ENCODE assay signal across 14 cellular contexts in genomic region chr11:124277809-124278208, GRCh38. TPM values are rescaled to one million over a fixed set of nuclear protein-coding genes. Genes with fewer than 3 reads are reported as not detected.
DNase-seq lines count a peak whose midpoint lies in the region; ATAC-seq and TF ChIP-seq lines count a peak whose summit lies in the region.
"Had no signal": no experiment of that assay in that cellular context is flagged by ENCODE, and none has a peak within 500 bp of the region (broad histone marks: within the 10 kb centered on the region; RNA-seq: fewer than 3 reads in every experiment).

No MANE protein-coding gene starts in this region.

- POLR2A ChIA-PET in Caco-2 (lab: Charles Lee): no interaction called here

- H3K9me3 ChIP-seq in Caco-2 (no peaks in the 10 kb centered on the region), hepatocyte (ENCODE audit: low read depth) (no peaks in the 10 kb centered on the region), SJCRH30 (replicated peaks) (no peaks in the 10 kb centered on the region)

- 83% methylated on average over 3 of the region's 3 CpGs for WGBS in hepatocyte (ENCODE audit: low lambda C conversion rate, missing lambda C conversion rate)

- H3K27ac Mint-ChIP-seq in Caco-2 (ENCODE audit: unreplicated experiment): no peak overlapping the region
- H3K27ac Mint-ChIP-seq: activated naive CD4-positive, alpha-beta T cell treated with anti-CD3 and anti-CD28 coated beads, Interleukin-2, amount 50 U/mL, for 72 hours had no signal

- H3K4me1 ChIP-seq in Caco-2 (peaks cover 17% of the 10 kb centered on the region), hepatocyte (ENCODE audit: insufficient read depth) (peaks cover 5% of the 10 kb centered on the region), SJCRH30 (no peaks in the 10 kb centered on the region)

- H3K79me2 ChIP-seq in hepatocyte: no peaks in the 10 kb centered on the region

- no peaks in the 10 kb centered on the region for H3K27me3 ChIP-seq in Caco-2 (replicated peaks; ENCODE audit: control insufficient read depth, insufficient read depth, low read length)
- no peaks in the 10 kb centered on the region for H3K27me3 ChIP-seq in hepatocyte
- no peaks in the 10 kb centered on the region for H3K27me3 ChIP-seq in SJCRH30

- H3K27me3 Mint-ChIP-seq in Caco-2 (ENCODE audit: insufficient read depth, unreplicated experiment): no peaks in the 10 kb centered on the region

- no TSS peak for BruUV-seq in Caco-2 (replicated peaks; lab: Mats Ljungman, UMichigan)

- H4K20me1 ChIP-seq in hepatocyte (ENCODE audit: insufficient read depth, poor library complexity, severe bottlenecking): no peaks in the 10 kb centered on the region

- no peak for ATAC-seq in GM18907 (IDR thresholded peaks at IDR 0.05; ENCODE audit: unreplicated experiment)
- ATAC-seq: activated naive CD4-positive, alpha-beta T cell treated with anti-CD3 and anti-CD28 coated beads, Interleukin-2, amount 50 U/mL, for 72 hours had no signal

- H3K36me3 Mint-ChIP-seq in Caco-2 (ENCODE audit: insufficient read depth, unreplicated experiment): no peaks in the 10 kb centered on the region
- H3K36me3 Mint-ChIP-seq: activated naive CD4-positive, alpha-beta T cell treated with anti-CD3 and anti-CD28 coated beads, Interleukin-2, amount 50 U/mL, for 72 hours had no signal

- peaks cover 9% of the 10 kb centered on the region for H3K9me3 Mint-ChIP-seq in Caco-2 (ENCODE audit: unreplicated experiment)
- H3K9me3 Mint-ChIP-seq: activated naive CD4-positive, alpha-beta T cell treated with anti-CD3 and anti-CD28 coated beads, Interleukin-2, amount 50 U/mL, for 72 hours had no signal

- no peaks in the 10 kb centered on the region for H3K36me3 ChIP-seq in Caco-2 (ENCODE audit: control insufficient read depth, insufficient read depth, low read length)
- H3K36me3 ChIP-seq in hepatocyte (replicated peaks; ENCODE audit: insufficient read depth, low read depth): no peaks in the 10 kb centered on the region
- H3K36me3 ChIP-seq in SJCRH30: no peaks in the 10 kb centered on the region

- in situ Hi-C loops in SK-MEL-5 (cut with HindIII; ENCODE audit: low pct_unique_long_range_greater_than_20kb, low sequenced_read_pairs): no loop called here

- no peak overlapping the region for H2AFZ ChIP-seq in hepatocyte

- peaks cover 13% of the 10 kb centered on the region for H3K4me1 Mint-ChIP-seq in Caco-2 (ENCODE audit: low read depth, unreplicated experiment)

- no peak overlapping the region for H3K4me3 Mint-ChIP-seq in Caco-2 (ENCODE audit: unreplicated experiment)

- no peaks in the 10 kb centered on the region for H3K9me2 ChIP-seq in hepatocyte (replicated peaks; ENCODE audit: insufficient read depth)

- TF ChIP-seq CTCF in Caco-2 (IDR thresholded peaks at IDR 0.05; ENCODE audit: insufficient read depth in 1 of 2, low read depth in 1 of 2, low read length in 1 of 2, severe bottlenecking in 1 of 2, unreplicated experiment in 1 of 2): peak; percentile 46 to 54
- TF ChIP-seq CTCF in hepatocyte (IDR thresholded peaks at IDR 0.05; ENCODE audit: poor library complexity): peak; percentile 9

- H3K27ac ChIP-seq in hepatocyte: no peak overlapping the region
- no peak overlapping the region for H3K27ac ChIP-seq in SJCRH30

- no peak overlapping the region for H3K4me3 ChIP-seq in Caco-2 (ENCODE audit: low read depth, low read length)
- no peak overlapping the region for H3K4me3 ChIP-seq in hepatocyte
- no peak overlapping the region for H3K4me3 ChIP-seq in SJCRH30

- no peak overlapping the region for H3K4me2 ChIP-seq in hepatocyte

- CTCF ChIA-PET in Caco-2 (lab: Charles Lee): interaction anchor here (0.7 to 1.0 kb wide), 2 partner anchors 206 to 208 kb away, joined by 3 to 18 read pairs; no protein-coding TSS in a partner anchor

- no peak for DNase-seq in Caco-2
- peak; percentile 37 for DNase-seq in H4 (ENCODE audit: low spot score)
- DNase-seq in SK-MEL-5 (ENCODE audit: low read depth, low spot score): peak; percentile 29
- DNase-seq in hepatocyte (ENCODE audit: low spot score): no peak
- no peak for DNase-seq in activated CD8-positive, alpha-beta memory T cell treated with anti-CD3 and anti-CD28 coated beads, Interleukin-2, amount 50 U/mL, for 4 hours
- DNase-seq in mucosa of gallbladder (ENCODE audit: low spot score): no peak
- no peak for DNase-seq in SJCRH30
- DNase-seq: C1 segment of cervical spinal cord; stimulated activated CD4-positive, alpha-beta T cell treated with anti-CD3 and anti-CD28 coated beads, Interleukin-4, amount 100 ng/mL, for 24 hours had no signal

- intact Hi-C loops in Caco-2 (cut with micrococcal nuclease; ENCODE audit: unreplicated experiment): loop anchor here (1.0 kb wide), 2 partner anchors 170 to 207 kb away; no protein-coding TSS in a partner anchor

RNA-seq across cellular contexts. Expression of gene OR8G5, which starts 21.6 kb away (rescaled TPM):
- total RNA-seq in Caco-2 (2022) (not detected in 2 replicates), hepatocyte (not detected in 2 replicates), mucosa of gallbladder (not detected)
- total RNA-seq in H4 (2014; rRNA removed; shearing (Covaris generic)): not detected in 2 replicates
- total RNA-seq in SK-MEL-5 (2014; rRNA removed; shearing (Covaris generic)): not detected in 2 replicates
- not detected in 2 replicates for polyA plus RNA-seq in SK-MEL-5 (2015; cell fraction: cytosol; rRNA removed)
- polyA plus RNA-seq in SK-MEL-5 (2015; cell fraction: nucleus; rRNA removed): not detected in 2 replicates
- polyA plus RNA-seq in hepatocyte: not detected in 2 replicates
- total RNA-seq in SJCRH30 (2014; rRNA removed; shearing (Covaris generic)): not detected in 2 replicates
- total RNA-seq: activated CD8-positive, alpha-beta memory T cell treated with anti-CD3 and anti-CD28 coated beads for 36 hours; activated naive CD4-positive, alpha-beta T cell treated with anti-CD3 and anti-CD28 coated beads, Interleukin-2, amount 50 U/mL, for 72 hours; fibroblast of lung had no signal
- polyA plus RNA-seq: fibroblast of lung had no signal

RNA-seq across cellular contexts. Expression of gene OR8D1, which starts 35.9 kb away (rescaled TPM):
- total RNA-seq in Caco-2 (2022) (not detected in 2 replicates), hepatocyte (not detected in 2 replicates), mucosa of gallbladder (not detected)
- total RNA-seq in H4 (2014; rRNA removed; shearing (Covaris generic)): not detected in 2 replicates
- not detected in 2 replicates for total RNA-seq in SK-MEL-5 (2014; rRNA removed; shearing (Covaris generic))
- polyA plus RNA-seq in SK-MEL-5 (2015; cell fraction: cytosol; rRNA removed): not detected in 2 replicates
- polyA plus RNA-seq in SK-MEL-5 (2015; cell fraction: nucleus; rRNA removed): not detected in 2 replicates
- not detected in 2 replicates for polyA plus RNA-seq in hepatocyte
- not detected in 2 replicates for total RNA-seq in SJCRH30 (2014; rRNA removed; shearing (Covaris generic))
- total RNA-seq: activated CD8-positive, alpha-beta memory T cell treated with anti-CD3 and anti-CD28 coated beads for 36 hours; activated naive CD4-positive, alpha-beta T cell treated with anti-CD3 and anti-CD28 coated beads, Interleukin-2, amount 50 U/mL, for 72 hours; chondrocyte; fibroblast of lung had no signal
- polyA plus RNA-seq: fibroblast of lung had no signal

RNA-seq across cellular contexts. Expression of gene OR8G1, which starts 36.9 kb away (rescaled TPM):
- not detected in 2 replicates for total RNA-seq in Caco-2 (2022)
- total RNA-seq in H4 (2014; rRNA removed; shearing (Covaris generic)): not detected in 2 replicates
- not detected in 2 replicates for total RNA-seq in SK-MEL-5 (2014; rRNA removed; shearing (Covaris generic))
- not detected in 2 replicates for polyA plus RNA-seq in SK-MEL-5 (2015; cell fraction: cytosol; rRNA removed)
- polyA plus RNA-seq in SK-MEL-5 (2015; cell fraction: nucleus; rRNA removed): not detected in 2 replicates
- not detected in 2 replicates for total RNA-seq in hepatocyte
- not detected in 2 replicates for polyA plus RNA-seq in hepatocyte
- not detected for total RNA-seq in mucosa of gallbladder
- total RNA-seq in SJCRH30 (2014; rRNA removed; shearing (Covaris generic)): not detected in 2 replicates
- total RNA-seq: activated CD8-positive, alpha-beta memory T cell treated with anti-CD3 and anti-CD28 coated beads for 36 hours; activated naive CD4-positive, alpha-beta T cell treated with anti-CD3 and anti-CD28 coated beads, Interleukin-2, amount 50 U/mL, for 72 hours; chondrocyte; fibroblast of lung had no signal
- polyA plus RNA-seq: fibroblast of lung had no signal

RNA-seq across cellular contexts. Expression of gene OR8D2, which starts 42.2 kb away (rescaled TPM):
- total RNA-seq in Caco-2 (2022): not detected in 2 replicates
- total RNA-seq in H4 (2014; rRNA removed; shearing (Covaris generic)): not detected in 2 replicates
- not detected in 2 replicates for total RNA-seq in SK-MEL-5 (2014; rRNA removed; shearing (Covaris generic))
- not detected in 2 replicates for polyA plus RNA-seq in SK-MEL-5 (2015; cell fraction: cytosol; rRNA removed)
- not detected in 2 replicates for polyA plus RNA-seq in SK-MEL-5 (2015; cell fraction: nucleus; rRNA removed)
- total RNA-seq in hepatocyte: not detected in 2 replicates
- not detected in 2 replicates for polyA plus RNA-seq in hepatocyte
- not detected for total RNA-seq in mucosa of gallbladder
- not detected in 2 replicates for total RNA-seq in SJCRH30 (2014; rRNA removed; shearing (Covaris generic))
- total RNA-seq: activated CD8-positive, alpha-beta memory T cell treated with anti-CD3 and anti-CD28 coated beads for 36 hours; activated naive CD4-positive, alpha-beta T cell treated with anti-CD3 and anti-CD28 coated beads, Interleukin-2, amount 50 U/mL, for 72 hours; chondrocyte; fibroblast of lung had no signal
- polyA plus RNA-seq: fibroblast of lung had no signal

Comparison
In these comparisons a context has a peak if more than half of its experiments do, and no peak if none do; other contexts are left out.
1. DNase-seq: peak in H4 (single experiment) and SK-MEL-5 (single experiment); none in Caco-2 (0 of 2), hepatocyte (single experiment), activated CD8-positive, alpha-beta memory T cell treated with anti-CD3 and anti-CD28 coated beads, Interleukin-2, amount 50 U/mL, for 4 hours (single experiment), mucosa of gallbladder (single experiment) and SJCRH30 (0 of 2).